ENCODE assay signal across 1 cellular context in genomic region chr1:209758360-209758759, GRCh38.
TF ChIP-seq lines count a peak whose summit lies in the region.

No MANE protein-coding gene starts in this region.

TF ChIP-seq in GM12891, 5 proteins besides CTCF, POLR2A, EP300 and RAD21 (continued from another document):
- TF ChIP-seq PAX5 (IDR thresholded peaks at IDR 0.05; ENCODE audit: insufficient read depth, low read length, severe bottlenecking) = no peak
TF ChIP-seq in GM12891: peak in this region for 0.
